Comparison of ENCODE assay signal across 19 cellular contexts in genomic region chr5:125967576-125967975, GRCh38.
"Had no signal": no experiment of that assay in that cellular context is flagged by ENCODE, and none has a peak within 500 bp of the region (broad histone marks: within the 10 kb centered on the region; RNA-seq: fewer than 3 reads in every experiment).

No MANE protein-coding gene starts in this region.

- H3K27ac ChIP-seq: SJSA1, SK-N-MC had no signal

- DNase-seq: Karpas-422, KBM-7, NCI-H1092 treated with DMSO at 0.1 percent for 48 hours, NCI-H1436, NCI-H187, NCI-H2029, NCI-H2081 treated with DMSO at 0.1 percent for 48 hours, NCI-H2171, NCI-H226, NCI-H446, NCI-H510A, NCI-H524 treated with DMSO at 0.1 percent for 48 hours, NCI-H69, NCI-H774, Right ventricle myocardium superior, RPMI8226, SIG-M5 had no signal

- H3K27me3 ChIP-seq: SJSA1 had no signal

- H3K36me3 ChIP-seq: SJSA1 had no signal

- H3K4me1 ChIP-seq: SJSA1 had no signal

- H3K4me3 ChIP-seq: SJSA1, SK-N-MC had no signal

- H3K9me3 ChIP-seq: SJSA1 had no signal
